ENCODE assay signal across 2 cellular contexts in genomic region chr11:73989156-73989555, GRCh38.
TF ChIP-seq lines count a peak whose summit lies in the region.

No MANE protein-coding gene starts in this region.

TF ChIP-seq in HepG2, 621 proteins besides CTCF, POLR2A, EP300 and RAD21:
- no peak for TF ChIP-seq ZBTB26 (CRISPR knock-in tag; IDR thresholded peaks at IDR 0.05; ENCODE audit: borderline replicate concordance)
- no peak for TF ChIP-seq TOE1 (CRISPR knock-in tag; IDR thresholded peaks at IDR 0.05)
- TF ChIP-seq GRHL1 (CRISPR knock-in tag; conservative IDR thresholded peaks at IDR 0.05) = no peak
- TF ChIP-seq ZFP91 (CRISPR knock-in tag; IDR thresholded peaks at IDR 0.05; ENCODE audit: borderline replicate concordance) = no peak
- no peak for TF ChIP-seq ZNF609 (CRISPR knock-in tag; IDR thresholded peaks at IDR 0.05; ENCODE audit: borderline replicate concordance)
- peak; percentile 43 for TF ChIP-seq STAG1 (CRISPR knock-in tag; IDR thresholded peaks at IDR 0.05)
- TF ChIP-seq HOXA5 (CRISPR knock-in tag; IDR thresholded peaks at IDR 0.05) = no peak
- no peak for TF ChIP-seq PHB2 (IDR thresholded peaks at IDR 0.05; ENCODE audit: partially characterized antibody)
- no peak for TF ChIP-seq SCMH1 (CRISPR knock-in tag; IDR thresholded peaks at IDR 0.05; ENCODE audit: borderline replicate concordance)
- no peak for TF ChIP-seq NR2F6 (IDR thresholded peaks at IDR 0.05)
- TF ChIP-seq NR2F6 (CRISPR knock-in tag; IDR thresholded peaks at IDR 0.05) = no peak
- TF ChIP-seq FOXM1 (CRISPR knock-in tag; IDR thresholded peaks at IDR 0.05) = no peak
- TF ChIP-seq SMC3 (IDR thresholded peaks at IDR 0.05; ENCODE audit: low read length) = 0 out of 2 replicates have a peak, but pooled peaks have one; percentile 13
- no peak for TF ChIP-seq NCOA2 (CRISPR knock-in tag; IDR thresholded peaks at IDR 0.05)
- TF ChIP-seq ZNF441 (CRISPR knock-in tag; IDR thresholded peaks at IDR 0.05; ENCODE audit: borderline replicate concordance) = no peak

TF ChIP-seq in IMR-90, 13 proteins besides CTCF, POLR2A, EP300 and RAD21:
- TF ChIP-seq MAFK (IDR thresholded peaks at IDR 0.05; ENCODE audit: low read depth, low read length) = no peak
- no peak for TF ChIP-seq MAZ (IDR thresholded peaks at IDR 0.05; ENCODE audit: borderline replicate concordance, low read depth, low read length)
- no peak for TF ChIP-seq CHD1 (IDR thresholded peaks at IDR 0.05; ENCODE audit: low read depth, low read length)
- peak; percentile 22; the same call in 1 of the 2 replicates for TF ChIP-seq SMC3 (IDR thresholded peaks at IDR 0.05; ENCODE audit: low read depth, low read length)
- no peak for TF ChIP-seq BHLHE40 (IDR thresholded peaks at IDR 0.05; ENCODE audit: low read depth, low read length)
